ENCODE assay signal across 8 cellular contexts in genomic region chr2:84516234-84516986, GRCh38.
DNase-seq lines count a peak whose midpoint lies in the region; ATAC-seq lines count a peak whose summit lies in the region.

TSS of gene DNAH6 (plus strand) at chr2:84516498. CDS start at chr2:84517827, 1,329 bp downstream.

- H3K9me3 ChIP-seq in endocrine pancreas (ENCODE audit: control insufficient read depth, low read length), result no peaks in the 10 kb centered on the region

- peaks cover 6% of the 10 kb centered on the region for H3K4me1 ChIP-seq in endocrine pancreas (ENCODE audit: control insufficient read depth, insufficient read depth, low read length)

- H3K27me3 ChIP-seq in endocrine pancreas (ENCODE audit: control insufficient read depth, insufficient read depth, low read length), result no peaks in the 10 kb centered on the region

- ATAC-seq in GM19328 (IDR thresholded peaks at IDR 0.05; ENCODE audit: unreplicated experiment), result peak; percentile 91
- ATAC-seq in HG03442 (IDR thresholded peaks at IDR 0.05; ENCODE audit: unreplicated experiment), result peak; percentile 95

- H3K4me3 ChIP-seq in endocrine pancreas (ENCODE audit: control insufficient read depth, insufficient read depth, low read length), result peak within 1 kb of the TSS; percentile 88

- DNase-seq in AG20443 (ENCODE audit: low spot score) (peak; percentile 97), NCI-H69 (lab: John Stamatoyannopoulos, UW) (peak; percentile 87), medulla oblongata (ENCODE audit: extremely low spot score) (peak; percentile 97)
- DNase-seq in activated CD8-positive, alpha-beta memory T cell treated with anti-CD3 and anti-CD28 coated beads, Interleukin-2, amount 50 U/mL, for 1 hour (ENCODE audit: extremely low read depth), result peak; percentile 68
- DNase-seq in stimulated activated CD4-positive, alpha-beta T cell treated with anti-CD3 and anti-CD28 coated beads, TNF-alpha, amount 100 ng/mL, for 24 hours (ENCODE audit: low read depth in 3 of 3), result peak; percentile 68 to 82 (median 77)

- H3K36me3 ChIP-seq in endocrine pancreas (ENCODE audit: control insufficient read depth, insufficient read depth, low read length), result no peaks in the 10 kb centered on the region

- H3K9ac ChIP-seq in endocrine pancreas (ENCODE audit: control insufficient read depth, insufficient read depth, low read length), result peak within 1 kb of the TSS; percentile 30

Comparison
In these comparisons a context has a peak if more than half of its experiments do, and no peak if none do; other contexts are left out.
1. Peak in every context shown above with its lines: DNase-seq, ATAC-seq and H3K4me3 ChIP-seq.